In the genomic region with DNA sequence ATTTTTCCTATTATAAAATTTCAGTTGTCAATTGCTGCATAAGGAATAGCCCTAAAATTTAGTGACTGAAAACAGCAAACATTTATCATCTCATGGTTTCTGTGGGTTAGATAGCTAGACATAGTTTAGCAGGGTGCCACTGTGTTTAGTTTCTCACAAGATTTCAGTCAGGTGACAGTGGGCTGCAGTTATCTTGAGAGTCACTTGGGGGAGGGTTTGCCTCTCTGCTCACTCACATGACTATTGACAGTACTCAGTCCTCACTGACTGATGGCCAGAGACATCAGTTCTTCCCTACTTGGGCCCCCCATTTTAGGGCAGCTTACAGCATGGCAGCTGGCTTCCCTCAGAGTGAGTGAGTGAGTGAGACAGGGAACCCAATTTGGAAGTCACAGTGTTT, we compare ENCODE assay signal across 12 cellular contexts.
"Had no signal": no experiment of that assay in that cellular context is flagged by ENCODE, and none has a peak within 500 bp of the region (broad histone marks: within the 10 kb centered on the region; RNA-seq: fewer than 3 reads in every experiment).

No MANE protein-coding gene starts in this region.

- H3K9ac ChIP-seq: neural progenitor cell, parathyroid adenoma had no signal

- H3K27ac Mint-ChIP-seq: activated naive CD4-positive, alpha-beta T cell treated with anti-CD3 and anti-CD28 coated beads for 36 hours; activated T-helper 17 cell treated with anti-CD3 and anti-CD28 coated beads, Interleukin-2, amount 50 U/mL, for 72 hours; effector memory CD8-positive, alpha-beta T cell; neural progenitor cell had no signal

- ATAC-seq: activated T-helper 17 cell treated with anti-CD3 and anti-CD28 coated beads, Interleukin-2, amount 50 U/mL, for 72 hours; effector memory CD8-positive, alpha-beta T cell had no signal

- H3K36me3 ChIP-seq: neural progenitor cell, tibial artery had no signal

- H3K4me2 ChIP-seq: neural progenitor cell had no signal

- H3K4me3 Mint-ChIP-seq: activated naive CD4-positive, alpha-beta T cell treated with anti-CD3 and anti-CD28 coated beads for 36 hours; activated T-helper 17 cell treated with anti-CD3 and anti-CD28 coated beads, Interleukin-2, amount 50 U/mL, for 72 hours; effector memory CD8-positive, alpha-beta T cell; neural progenitor cell had no signal

- H3K27me3 ChIP-seq: neural progenitor cell, tibial artery had no signal

- H3K27me3 Mint-ChIP-seq: activated T-helper 17 cell treated with anti-CD3 and anti-CD28 coated beads, Interleukin-2, amount 50 U/mL, for 72 hours; effector memory CD8-positive, alpha-beta T cell had no signal

- H2AFZ ChIP-seq: neural progenitor cell, parathyroid adenoma had no signal

- H3K9me3 Mint-ChIP-seq: activated naive CD4-positive, alpha-beta T cell treated with anti-CD3 and anti-CD28 coated beads for 36 hours; activated T-helper 17 cell treated with anti-CD3 and anti-CD28 coated beads, Interleukin-2, amount 50 U/mL, for 72 hours; effector memory CD8-positive, alpha-beta T cell had no signal

- H3K9me3 ChIP-seq: tibial artery had no signal

- H3K4me3 ChIP-seq: coronary artery, neural progenitor cell, tibial artery had no signal

- DNase-seq: activated CD4-positive, alpha-beta T cell treated with anti-CD3 and anti-CD28 coated beads for 1 hour; activated CD8-positive, alpha-beta memory T cell treated with anti-CD3 and anti-CD28 coated beads for 24 hours; activated naive CD4-positive, alpha-beta T cell treated with anti-CD3 and anti-CD28 coated beads for 36 hours; effector memory CD8-positive, alpha-beta T cell; hippocampal formation; stimulated activated CD4-positive, alpha-beta T cell treated with anti-CD3 and anti-CD28 coated beads, Interleukin-15, amount 100 ng/mL, for 24 hours; stimulated activated CD4-positive, alpha-beta T cell treated with anti-CD3 and anti-CD28 coated beads, Interleukin-4, amount 100 ng/mL, for 4 hours; tibial artery had no signal
